Comparison of ENCODE assay signal across 8 cellular contexts in genomic region chr14:63632932-63633514, GRCh38. TPM values are rescaled to one million over a fixed set of nuclear protein-coding genes. Genes with fewer than 3 reads are reported as not detected.
DNase-seq lines count a peak whose midpoint lies in the region; ATAC-seq and TF ChIP-seq lines count a peak whose summit lies in the region.

No MANE protein-coding gene starts in this region.

- CTCF ChIA-PET in AG04450 (lab: Charles Lee), result interaction anchor here (0.6 to 5.3 kb wide), 14 partner anchors 8 to 244 kb away, joined by 3 to 39 read pairs (median 4); partner anchors contain the start of gene WDR89

- no peak for TF ChIP-seq EP300 in neural cell (conservative IDR thresholded peaks at IDR 0.05; ENCODE audit: poor library complexity, severe bottlenecking)

- H3K9ac ChIP-seq in neural cell (ENCODE audit: low read length), result no peak overlapping the region

- no peaks in the 10 kb centered on the region for H3K9me2 ChIP-seq in neural cell (ENCODE audit: insufficient read depth, low read length)

- H3K9me3 ChIP-seq in AG04450 (ENCODE audit: control insufficient read depth, insufficient read depth, low read length), result peaks cover 3% of the 10 kb centered on the region; the same call in 1 of the 2 replicates
- no peaks in the 10 kb centered on the region for H3K9me3 ChIP-seq in neural cell (ENCODE audit: low read length)

- POLR2A ChIA-PET in AG04450 (lab: Yijun Ruan, JAX), result no interaction called here

- no peak for ATAC-seq in HG03439 (IDR thresholded peaks at IDR 0.05; ENCODE audit: unreplicated experiment)

- no peaks in the 10 kb centered on the region for H3K27me3 ChIP-seq in AG04450 (ENCODE audit: control insufficient read depth, insufficient read depth, low read length)
- H3K27me3 ChIP-seq in neural cell (ENCODE audit: insufficient read depth, low read depth, low read length), result no peaks in the 10 kb centered on the region

- H3K27ac ChIP-seq in AG04450 (ENCODE audit: low read depth, low read length) (no peak overlapping the region), neural cell (ENCODE audit: low read length) (no peak overlapping the region)

- H3K4me2 ChIP-seq in neural cell (ENCODE audit: low read length), result no peak overlapping the region

- H3F3A ChIP-seq in neural cell (ENCODE audit: insufficient read depth, low read length, poor library complexity, severe bottlenecking), result no peaks in the 10 kb centered on the region

- no peak overlapping the region for H2AFZ ChIP-seq in neural cell (ENCODE audit: low read depth, low read length)

- H3K36me3 ChIP-seq in neural cell (ENCODE audit: insufficient read depth, low read length), result no peaks in the 10 kb centered on the region

- peaks cover 21% of the 10 kb centered on the region for H3K79me2 ChIP-seq in neural cell (replicated peaks; ENCODE audit: insufficient read depth, low read length)

- H3K4me3 ChIP-seq in AG04450 (ENCODE audit: low read depth, low read length), result no peak overlapping the region
- no peak overlapping the region for H3K4me3 ChIP-seq in GM12864 (ENCODE audit: low read depth, low read length)
- H3K4me3 ChIP-seq in cardiac fibroblast (replicated peaks in 1 of 2; ENCODE audit: low read depth in 2 of 2, low read length in 2 of 2), result no peak overlapping the region
- no peak overlapping the region for H3K4me3 ChIP-seq in neural cell (ENCODE audit: low read length)

- DNase-seq in AG04450 (ENCODE audit: low read depth, low spot score), result no peak
- no peak for DNase-seq in GM12864 (ENCODE audit: low read depth)
- DNase-seq in NCI-H1048 (lab: John Stamatoyannopoulos, UW), result peak; percentile 14
- peak; percentile 48 to 57 for DNase-seq in cardiac fibroblast (ENCODE audit: low read depth in 2 of 2)
- no peak for DNase-seq in NCI-H128 (lab: John Stamatoyannopoulos, UW; ENCODE audit: unreplicated experiment)
- no peak for DNase-seq in NK-92 treated with Interleukin-12 subunit alpha and Interleukin-12 subunit beta, amount 100 ng/mL, for 24 hours (lab: John Stamatoyannopoulos, UW)

- H4K20me1 ChIP-seq in neural cell (ENCODE audit: insufficient read depth), result no peaks in the 10 kb centered on the region

- no peak for TF ChIP-seq RAD21 in neural cell (conservative IDR thresholded peaks at IDR 0.05)

- TF ChIP-seq CTCF in AG04450 (IDR thresholded peaks at IDR 0.05; ENCODE audit: low read depth, low read length) (peak; percentile 74), GM12864 (IDR thresholded peaks at IDR 0.05; ENCODE audit: low read depth, low read length, missing control alignments) (peak; percentile 40), cardiac fibroblast (IDR thresholded peaks at IDR 0.05; ENCODE audit: low read depth, low read length) (peak; percentile 59), neural cell (IDR thresholded peaks at IDR 0.05; ENCODE audit: poor library complexity, severe bottlenecking) (peak; percentile 39)

TF ChIP-seq in neural cell, 6 proteins besides CTCF, POLR2A, EP300 and RAD21:
- TF ChIP-seq TAF1 (IDR thresholded peaks at IDR 0.05; ENCODE audit: low read depth) (no peak), MXI1 (conservative IDR thresholded peaks at IDR 0.05; ENCODE audit: poor library complexity, severe bottlenecking) (no peak), REST (IDR thresholded peaks at IDR 0.05; ENCODE audit: borderline replicate concordance) (no peak), EZH2 (IDR thresholded peaks at IDR 0.05; ENCODE audit: borderline replicate concordance, insufficient read depth, low read length, poor library complexity, severe bottlenecking) (no peak), SMC3 (conservative IDR thresholded peaks at IDR 0.05; ENCODE audit: poor library complexity) (no peak), POLR2AphosphoS5 (IDR thresholded peaks at IDR 0.05) (no peak)
TF ChIP-seq in neural cell: peak in this region for 0.

RNA-seq across cellular contexts. Expression of gene WDR89, which starts 8.6 kb away (rescaled TPM):
- polyA plus RNA-seq in AG04450 (2011; rRNA removed) (6.1 and 9.4 TPM in 2 replicates), neural cell (9.7 and 15.3 TPM in 2 replicates)
- 6.1 and 11.5 TPM in 2 replicates for polyA minus RNA-seq in AG04450 (2011; rRNA and poly(A)+ RNA removed)
- polyA minus RNA-seq in neural cell, result 33.1 and 33.9 TPM in 2 replicates

Comparison
In these comparisons a context has a peak if more than half of its experiments do, and no peak if none do; other contexts are left out.
1. DNase-seq: peak in NCI-H1048 (single experiment) and cardiac fibroblast (2 of 2); none in AG04450 (single experiment), GM12864 (single experiment), NCI-H128 (single experiment) and NK-92 treated with Interleukin-12 subunit alpha and Interleukin-12 subunit beta, amount 100 ng/mL, for 24 hours (single experiment).
2. Peak in every context shown above with its lines, with median percentiles within 50 percentile points of each other: CTCF ChIP-seq.